1 cellular context compared by ENCODE assay signal in genomic region chr15:85443593-85444328, GRCh38.
TF ChIP-seq lines count a peak whose summit lies in the region.

No MANE protein-coding gene starts in this region.

TF ChIP-seq in HepG2, 621 proteins besides CTCF, POLR2A, EP300 and RAD21 (continued from another document and continues in another):
- TF ChIP-seq, protein P1, sequence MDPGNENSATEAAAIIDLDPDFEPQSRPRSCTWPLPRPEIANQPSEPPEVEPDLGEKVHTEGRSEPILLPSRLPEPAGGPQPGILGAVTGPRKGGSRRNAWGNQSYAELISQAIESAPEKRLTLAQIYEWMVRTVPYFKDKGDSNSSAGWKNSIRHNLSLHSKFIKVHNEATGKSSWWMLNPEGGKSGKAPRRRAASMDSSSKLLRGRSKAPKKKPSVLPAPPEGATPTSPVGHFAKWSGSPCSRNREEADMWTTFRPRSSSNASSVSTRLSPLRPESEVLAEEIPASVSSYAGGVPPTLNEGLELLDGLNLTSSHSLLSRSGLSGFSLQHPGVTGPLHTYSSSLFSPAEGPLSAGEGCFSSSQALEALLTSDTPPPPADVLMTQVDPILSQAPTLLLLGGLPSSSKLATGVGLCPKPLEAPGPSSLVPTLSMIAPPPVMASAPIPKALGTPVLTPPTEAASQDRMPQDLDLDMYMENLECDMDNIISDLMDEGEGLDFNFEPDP (CRISPR knock-in tag; conservative IDR thresholded peaks at IDR 0.05) = no peak
- TF ChIP-seq TEAD3 (CRISPR knock-in tag; optimal IDR thresholded peaks at IDR 0.05; ENCODE audit: borderline replicate concordance) (peak; percentile 99), ZFP36 (IDR thresholded peaks at IDR 0.05; ENCODE audit: borderline replicate concordance, low read depth, low read length, partially characterized antibody) (no peak), POLR2G (IDR thresholded peaks at IDR 0.05; ENCODE audit: low read depth, low read length) (no peak), HOMEZ (CRISPR knock-in tag; IDR thresholded peaks at IDR 0.05; ENCODE audit: low read depth) (0 out of 2 replicates have a peak, but pooled peaks have one; percentile 18), IKZF1 (IDR thresholded peaks at IDR 0.05) (0 out of 2 replicates have a peak, but pooled peaks have one; percentile 40), ZNF326 (CRISPR knock-in tag; IDR thresholded peaks at IDR 0.05; ENCODE audit: borderline replicate concordance) (no peak), KLF15 (CRISPR knock-in tag; IDR thresholded peaks at IDR 0.05; ENCODE audit: borderline replicate concordance) (no peak), NRL (CRISPR knock-in tag; IDR thresholded peaks at IDR 0.05; ENCODE audit: borderline replicate concordance) (no peak), ZNF780A (CRISPR knock-in tag; IDR thresholded peaks at IDR 0.05) (no peak), ZNF282 (IDR thresholded peaks at IDR 0.05; ENCODE audit: partially characterized antibody) (no peak), SP140L (CRISPR knock-in tag; IDR thresholded peaks at IDR 0.05; ENCODE audit: borderline replicate concordance) (no peak), ZNF383 (CRISPR knock-in tag; IDR thresholded peaks at IDR 0.05; ENCODE audit: borderline replicate concordance) (no peak), ZNF276 (CRISPR knock-in tag; IDR thresholded peaks at IDR 0.05; ENCODE audit: low read depth) (no peak), ADNP (CRISPR knock-in tag; IDR thresholded peaks at IDR 0.05) (no peak), SMC3 (IDR thresholded peaks at IDR 0.05; ENCODE audit: low read length) (peak; percentile 31; the same call in 1 of the 2 replicates), ZNF792 (CRISPR knock-in tag; IDR thresholded peaks at IDR 0.05) (no peak), RBM39 (IDR thresholded peaks at IDR 0.05; ENCODE audit: low read depth, low read length, poor library complexity, severe bottlenecking) (no peak), CERS6 (CRISPR knock-in tag; IDR thresholded peaks at IDR 0.05) (no peak), KDM3A (CRISPR knock-in tag; IDR thresholded peaks at IDR 0.05; ENCODE audit: low read depth) (no peak), ZNF496 (CRISPR knock-in tag; IDR thresholded peaks at IDR 0.05; ENCODE audit: insufficient replicate concordance) (no peak), STAG1 (CRISPR knock-in tag; IDR thresholded peaks at IDR 0.05) (peak; percentile 45), U2AF2 (IDR thresholded peaks at IDR 0.05; ENCODE audit: low read depth, low read length) (no peak), ZNF713 (CRISPR knock-in tag; IDR thresholded peaks at IDR 0.05) (no peak), ZBTB42 (CRISPR knock-in tag; IDR thresholded peaks at IDR 0.05) (no peak), MTA3 (CRISPR knock-in tag; IDR thresholded peaks at IDR 0.05) (no peak), FOXA3 (CRISPR knock-in tag; IDR thresholded peaks at IDR 0.05) (peak; percentile 92), ZC3H4 (CRISPR knock-in tag; IDR thresholded peaks at IDR 0.05; ENCODE audit: borderline replicate concordance) (no peak), ASH2L (IDR thresholded peaks at IDR 0.05; ENCODE audit: insufficient read length, low read depth, low read length) (peak; percentile 50), POLR2AphosphoS2 (IDR thresholded peaks at IDR 0.05; ENCODE audit: low read depth, low read length) (no peak), SALL2 (CRISPR knock-in tag; IDR thresholded peaks at IDR 0.05) (no peak), ZNF629 (CRISPR knock-in tag; conservative IDR thresholded peaks at IDR 0.05) (no peak), KLF9 (CRISPR knock-in tag; IDR thresholded peaks at IDR 0.05; ENCODE audit: low read depth) (no peak), ELK4 (CRISPR knock-in tag; IDR thresholded peaks at IDR 0.05; ENCODE audit: borderline replicate concordance) (no peak), MTF2 (CRISPR knock-in tag; IDR thresholded peaks at IDR 0.05; ENCODE audit: borderline replicate concordance) (no peak), ZSCAN20 (CRISPR knock-in tag; IDR thresholded peaks at IDR 0.05; ENCODE audit: borderline replicate concordance) (no peak), ZNF724P (CRISPR knock-in tag; IDR thresholded peaks at IDR 0.05; ENCODE audit: borderline replicate concordance) (no peak), ZNF407 (CRISPR knock-in tag; IDR thresholded peaks at IDR 0.05; ENCODE audit: not compliant biosample characterization) (no peak), ZNF33B (CRISPR knock-in tag; IDR thresholded peaks at IDR 0.05) (no peak), KAT7 (CRISPR knock-in tag; IDR thresholded peaks at IDR 0.05; ENCODE audit: borderline replicate concordance) (no peak)
- TF ChIP-seq, protein P2, sequence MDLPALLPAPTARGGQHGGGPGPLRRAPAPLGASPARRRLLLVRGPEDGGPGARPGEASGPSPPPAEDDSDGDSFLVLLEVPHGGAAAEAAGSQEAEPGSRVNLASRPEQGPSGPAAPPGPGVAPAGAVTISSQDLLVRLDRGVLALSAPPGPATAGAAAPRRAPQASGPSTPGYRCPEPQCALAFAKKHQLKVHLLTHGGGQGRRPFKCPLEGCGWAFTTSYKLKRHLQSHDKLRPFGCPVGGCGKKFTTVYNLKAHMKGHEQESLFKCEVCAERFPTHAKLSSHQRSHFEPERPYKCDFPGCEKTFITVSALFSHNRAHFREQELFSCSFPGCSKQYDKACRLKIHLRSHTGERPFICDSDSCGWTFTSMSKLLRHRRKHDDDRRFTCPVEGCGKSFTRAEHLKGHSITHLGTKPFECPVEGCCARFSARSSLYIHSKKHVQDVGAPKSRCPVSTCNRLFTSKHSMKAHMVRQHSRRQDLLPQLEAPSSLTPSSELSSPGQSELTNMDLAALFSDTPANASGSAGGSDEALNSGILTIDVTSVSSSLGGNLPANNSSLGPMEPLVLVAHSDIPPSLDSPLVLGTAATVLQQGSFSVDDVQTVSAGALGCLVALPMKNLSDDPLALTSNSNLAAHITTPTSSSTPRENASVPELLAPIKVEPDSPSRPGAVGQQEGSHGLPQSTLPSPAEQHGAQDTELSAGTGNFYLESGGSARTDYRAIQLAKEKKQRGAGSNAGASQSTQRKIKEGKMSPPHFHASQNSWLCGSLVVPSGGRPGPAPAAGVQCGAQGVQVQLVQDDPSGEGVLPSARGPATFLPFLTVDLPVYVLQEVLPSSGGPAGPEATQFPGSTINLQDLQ (CRISPR knock-in tag; IDR thresholded peaks at IDR 0.05) = no peak
- TF ChIP-seq, protein P3, sequence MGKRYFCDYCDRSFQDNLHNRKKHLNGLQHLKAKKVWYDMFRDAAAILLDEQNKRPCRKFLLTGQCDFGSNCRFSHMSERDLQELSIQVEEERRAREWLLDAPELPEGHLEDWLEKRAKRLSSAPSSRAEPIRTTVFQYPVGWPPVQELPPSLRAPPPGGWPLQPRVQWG (CRISPR knock-in tag; IDR thresholded peaks at IDR 0.05; ENCODE audit: borderline replicate concordance, low read depth) = no peak
- TF ChIP-seq, protein P4, sequence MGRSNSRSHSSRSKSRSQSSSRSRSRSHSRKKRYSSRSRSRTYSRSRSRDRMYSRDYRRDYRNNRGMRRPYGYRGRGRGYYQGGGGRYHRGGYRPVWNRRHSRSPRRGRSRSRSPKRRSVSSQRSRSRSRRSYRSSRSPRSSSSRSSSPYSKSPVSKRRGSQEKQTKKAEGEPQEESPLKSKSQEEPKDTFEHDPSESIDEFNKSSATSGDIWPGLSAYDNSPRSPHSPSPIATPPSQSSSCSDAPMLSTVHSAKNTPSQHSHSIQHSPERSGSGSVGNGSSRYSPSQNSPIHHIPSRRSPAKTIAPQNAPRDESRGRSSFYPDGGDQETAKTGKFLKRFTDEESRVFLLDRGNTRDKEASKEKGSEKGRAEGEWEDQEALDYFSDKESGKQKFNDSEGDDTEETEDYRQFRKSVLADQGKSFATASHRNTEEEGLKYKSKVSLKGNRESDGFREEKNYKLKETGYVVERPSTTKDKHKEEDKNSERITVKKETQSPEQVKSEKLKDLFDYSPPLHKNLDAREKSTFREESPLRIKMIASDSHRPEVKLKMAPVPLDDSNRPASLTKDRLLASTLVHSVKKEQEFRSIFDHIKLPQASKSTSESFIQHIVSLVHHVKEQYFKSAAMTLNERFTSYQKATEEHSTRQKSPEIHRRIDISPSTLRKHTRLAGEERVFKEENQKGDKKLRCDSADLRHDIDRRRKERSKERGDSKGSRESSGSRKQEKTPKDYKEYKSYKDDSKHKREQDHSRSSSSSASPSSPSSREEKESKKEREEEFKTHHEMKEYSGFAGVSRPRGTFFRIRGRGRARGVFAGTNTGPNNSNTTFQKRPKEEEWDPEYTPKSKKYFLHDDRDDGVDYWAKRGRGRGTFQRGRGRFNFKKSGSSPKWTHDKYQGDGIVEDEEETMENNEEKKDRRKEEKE (IDR thresholded peaks at IDR 0.05) = no peak
